7 cellular contexts compared by ENCODE assay signal in the genomic region with DNA sequence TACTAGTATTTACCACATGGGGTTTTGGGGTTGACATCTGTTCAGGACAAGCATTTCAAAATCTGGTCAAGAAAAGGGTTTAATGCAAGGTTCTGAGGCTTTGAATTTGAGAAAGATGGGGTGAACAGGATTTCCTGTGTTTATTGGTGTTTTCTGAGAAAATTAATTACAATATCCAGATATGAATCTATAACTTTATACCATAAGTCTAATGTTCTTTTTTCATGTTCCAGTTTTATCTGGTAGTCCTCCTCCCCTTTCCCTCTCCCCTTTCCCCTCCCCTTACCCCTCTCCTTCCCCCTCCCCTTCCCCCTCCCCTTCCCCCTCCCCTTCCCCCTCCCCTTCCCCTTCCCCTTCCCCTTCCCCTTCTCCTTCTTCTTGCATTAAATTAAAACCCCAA.
"Had no signal": no experiment of that assay in that cellular context is flagged by ENCODE, and none has a peak within 500 bp of the region (broad histone marks: within the 10 kb centered on the region; RNA-seq: fewer than 3 reads in every experiment).

No MANE protein-coding gene starts in this region.

- DNase-seq: IMR-90, KBM-7, KG1 had no signal

- H3K27ac ChIP-seq: HL-60 had no signal

- H3K4me3 Mint-ChIP-seq: IgD-negative memory B cell had no signal

- FAIRE-seq: HTR-8/SVneo, K562 had no signal

- H3K4me3 ChIP-seq: K562 had no signal

- H3K27ac Mint-ChIP-seq: IgD-negative memory B cell had no signal

- H3K36me3 Mint-ChIP-seq: IgD-negative memory B cell had no signal

- ATAC-seq: K562 had no signal

- H3K4me1 Mint-ChIP-seq: IgD-negative memory B cell had no signal

- H3K27me3 Mint-ChIP-seq: IgD-negative memory B cell had no signal
